Comparison of ENCODE assay signal across 1 cellular context in genomic region chr10:75226656-75227055, GRCh38.
A peak's percentile ranks its signal among the peaks of the same experiment; 100 is the strongest.
TF ChIP-seq lines count a peak whose summit lies in the region.

No MANE protein-coding gene starts in this region.

TF ChIP-seq in GM12878, 131 proteins besides CTCF, POLR2A, EP300 and RAD21:
- TF ChIP-seq ZNF24 (IDR thresholded peaks at IDR 0.05) (no peak), RB1 (IDR thresholded peaks at IDR 0.05; ENCODE audit: borderline replicate concordance) (no peak), REST (IDR thresholded peaks at IDR 0.05; ENCODE audit: low read depth, low read length) (no peak), MAX (IDR thresholded peaks at IDR 0.05; ENCODE audit: low read depth, low read length) (no peak), BRCA1 (IDR thresholded peaks at IDR 0.05; ENCODE audit: low read depth, low read length) (no peak), TBL1XR1 (IDR thresholded peaks at IDR 0.05; ENCODE audit: low read depth, low read length) (no peak), MEF2A (IDR thresholded peaks at IDR 0.05; ENCODE audit: insufficient read depth, low read depth, low read length) (0 out of 2 replicates have a peak, but pooled peaks have one; percentile 16), POU2F2 (IDR thresholded peaks at IDR 0.05; ENCODE audit: borderline replicate concordance, low read depth, low read length) (peak; percentile 39; the same call in 1 of the 3 replicates), RAD51 (IDR thresholded peaks at IDR 0.05) (no peak), E2F8 (IDR thresholded peaks at IDR 0.05; ENCODE audit: low read depth, partially characterized antibody) (no peak), RUNX3 (IDR thresholded peaks at IDR 0.05; ENCODE audit: low read length) (0 out of 2 replicates have a peak, but pooled peaks have one; percentile 10), WRNIP1 (IDR thresholded peaks at IDR 0.05; ENCODE audit: borderline replicate concordance, low read depth, low read length) (no peak), TCF7 (IDR thresholded peaks at IDR 0.05; ENCODE audit: borderline replicate concordance) (no peak)
